Comparison of ENCODE assay signal across 9 cellular contexts in genomic region chr3:186772886-186773417, GRCh38. TPM values are rescaled to one million over a fixed set of nuclear protein-coding genes. Genes with fewer than 3 reads are reported as not detected.
A peak's percentile ranks its signal among the peaks of the same experiment; 100 is the strongest.
DNase-seq lines count a peak whose midpoint lies in the region; ATAC-seq and TF ChIP-seq lines count a peak whose summit lies in the region.
"Had no signal": no experiment of that assay in that cellular context is flagged by ENCODE, and none has a peak within 500 bp of the region (broad histone marks: within the 10 kb centered on the region; RNA-seq: fewer than 3 reads in every experiment).

No MANE protein-coding gene starts in this region.

- H3K27me3 Mint-ChIP-seq in WTC11 (ENCODE audit: low read depth) = peaks cover 32% of the 10 kb centered on the region
- no peaks in the 10 kb centered on the region for H3K27me3 Mint-ChIP-seq in chondrocyte (ENCODE audit: low read depth)

- H3K4me3 ChIP-seq in AG04449 (ENCODE audit: low read depth, low read length) = peak overlapping the region; percentile 44
- peak overlapping the region; percentile 7 for H3K4me3 ChIP-seq in lung

- CTCF ChIA-PET in AG04449 (lab: Yijun Ruan, JAX) = interaction anchor here (1.2 to 1.7 kb wide), 4 partner anchors 10 to 829 kb away, joined by 3 to 6 read pairs (median 4); partner anchors contain the start of gene EIF4A2
- CTCF ChIA-PET in WTC11 (lab: Charles Lee) = interaction anchor here (0.6 to 1.4 kb wide), 8 partner anchors 8 to 392 kb away, joined by 3 to 6 read pairs (median 4); partner anchors contain the start of gene DNAJB11

- H3K4me1 Mint-ChIP-seq in WTC11 (peaks cover 26% of the 10 kb centered on the region), chondrocyte (ENCODE audit: low read depth) (peaks cover 9% of the 10 kb centered on the region)

- ATAC-seq in GM18909 (IDR thresholded peaks at IDR 0.05; ENCODE audit: poor library complexity, unreplicated experiment) (peak; percentile 93), HG03159 (IDR thresholded peaks at IDR 0.05; ENCODE audit: unreplicated experiment) (peak; percentile 93), WTC11 (peak; percentile 44), lung (ENCODE audit: insufficient read depth, low FRiP score) (peak; percentile 78)

- H3K27ac Mint-ChIP-seq in WTC11 = no peak overlapping the region
- H3K27ac Mint-ChIP-seq in chondrocyte (ENCODE audit: unreplicated experiment) = no peak overlapping the region

- POLR2A ChIA-PET in AG04449 (lab: Yijun Ruan, JAX) (interaction anchor here (6.8 kb wide), 1 partner anchor 11 kb away, joined by 73 read pairs; the partner anchor contains the start of gene EIF4A2), WTC11 (lab: Charles Lee) (interaction anchor here (2.6 kb wide), 1 partner anchor 11 kb away, joined by 16 read pairs; the partner anchor contains the start of gene EIF4A2)

- peaks cover 0 to 4% of the 10 kb centered on the region in 2 donors for H3K4me1 ChIP-seq in lung (ENCODE audit: control insufficient read depth in 2 of 2, insufficient read depth in 2 of 2, low read length in 2 of 2)

- no peaks in the 10 kb centered on the region for H3K27me3 ChIP-seq in lung (ENCODE audit: control insufficient read depth, insufficient read depth)

- no peak for DNase-seq in AG04449 (ENCODE audit: low read depth, low spot score)
- DNase-seq in WTC11 (ENCODE audit: low spot score) = peak; percentile 40
- no peak for DNase-seq in chondrocyte (ENCODE audit: low spot score)
- peak; percentile 62 for DNase-seq in lung (ENCODE audit: low spot score)
- DNase-seq in stimulated activated CD8-positive, alpha-beta memory T cell treated with anti-CD3 and anti-CD28 coated beads, Interleukin-12 subunit alpha, Interleukin-12 subunit beta, amount 100 ng/mL, for 1 hour (ENCODE audit: low read depth) = peak; percentile 45
- DNase-seq in NCI-H1436 (lab: John Stamatoyannopoulos, UW) = no peak

- H3K36me3 Mint-ChIP-seq in WTC11 = no peaks in the 10 kb centered on the region
- no peaks in the 10 kb centered on the region for H3K36me3 Mint-ChIP-seq in chondrocyte (ENCODE audit: low read depth)

- H3K4me3 Mint-ChIP-seq in WTC11 = peak overlapping the region; percentile 57
- peak overlapping the region; percentile 76 for H3K4me3 Mint-ChIP-seq in chondrocyte (ENCODE audit: unreplicated experiment)

- WGBS in lung, 2 donors = 25 to 27% methylated on average over 19 of the region's 19 CpGs

- no peaks in the 10 kb centered on the region for H3K36me3 ChIP-seq in lung (ENCODE audit: control insufficient read depth in 2 of 2, insufficient read depth in 2 of 2, low read length in 2 of 2)

- H3K9me3 Mint-ChIP-seq in WTC11 (no peaks in the 10 kb centered on the region), chondrocyte (ENCODE audit: low read depth) (no peaks in the 10 kb centered on the region)

- TF ChIP-seq CTCF in AG04449 (IDR thresholded peaks at IDR 0.05; ENCODE audit: insufficient read depth, low read length, missing control alignments) (no peak), WTC11 (IDR thresholded peaks at IDR 0.05) (no peak), chondrocyte (IDR thresholded peaks at IDR 0.05) (no peak), lung (IDR thresholded peaks at IDR 0.05; ENCODE audit: control extremely low read depth, extremely low read depth) (no peak)

- H3K9me3 ChIP-seq in lung (ENCODE audit: control insufficient read depth in 2 of 2, insufficient read depth in 1 of 2, low read length in 1 of 2) = no peaks in the 10 kb centered on the region

- H3K27ac ChIP-seq in lung (ENCODE audit: low read depth in 1 of 2, low read length in 1 of 2) = peak overlapping the region in 1 of 2 donors; percentile 35

TF ChIP-seq in WTC11, 78 proteins besides CTCF, POLR2A, EP300 and RAD21:
- TF ChIP-seq E2F4 (CRISPR knock-in tag; IDR thresholded peaks at IDR 0.05; ENCODE audit: borderline replicate concordance, low read depth) (no peak), MAX (CRISPR knock-in tag; IDR thresholded peaks at IDR 0.05) (peak; percentile 37; the same call in 1 of the 2 replicates)

RNA-seq across cellular contexts. Expression of gene EIF4A2, which starts 10.4 kb away (rescaled TPM):
- total RNA-seq in WTC11 (2021) = 571 to 574 TPM (median 572 TPM) in 3 replicates
- 311 to 422 TPM (median 322 TPM) in 3 replicates for total RNA-seq in chondrocyte
- total RNA-seq in lung = 100 to 1,000 TPM; 235 to 683 TPM
- 100 to 1,000 TPM; 252 to 372 TPM for polyA plus RNA-seq in lung

RNA-seq across cellular contexts. Expression of gene RFC4, which starts 33.3 kb away (rescaled TPM):
- total RNA-seq in WTC11 (2021) (89.2 to 104 TPM (median 91.8 TPM) in 3 replicates), chondrocyte (12.4 to 24.2 TPM (median 15.8 TPM) in 3 replicates), lung (10 to 100 TPM; 12.2 to 16.9 TPM)
- 10 to 100 TPM; 12.9 to 13.7 TPM for polyA plus RNA-seq in lung

RNA-seq across cellular contexts. Expression of gene KNG1, which starts 55.8 kb away (rescaled TPM):
- total RNA-seq in WTC11 (2021) = 0.13 to 0.44 TPM (median 0.34 TPM) in 3 replicates
- not detected in 3 replicates for total RNA-seq in chondrocyte
- under 1 TPM; 0.15 to 0.23 TPM for total RNA-seq in lung
- polyA plus RNA-seq in lung = under 1 TPM; 0.07 to 0.10 TPM
- total RNA-seq: temporal lobe had no signal

Comparison
In these comparisons a context has a peak if more than half of its experiments do, and no peak if none do; other contexts are left out.
1. DNase-seq: peak in WTC11 (single experiment), lung (single experiment) and stimulated activated CD8-positive, alpha-beta memory T cell treated with anti-CD3 and anti-CD28 coated beads, Interleukin-12 subunit alpha, Interleukin-12 subunit beta, amount 100 ng/mL, for 1 hour (single experiment); none in AG04449 (single experiment), chondrocyte (single experiment) and NCI-H1436 (single experiment).
2. Peak in every context shown above with its lines, with median percentiles within 50 percentile points of each other: ATAC-seq.